Comparison of ENCODE assay signal across 8 cellular contexts in genomic region chr12:6383572-6384498, GRCh38. TPM values are rescaled to one million over a fixed set of nuclear protein-coding genes. Genes with fewer than 3 reads are reported as not detected.
A peak's percentile ranks its signal among the peaks of the same experiment; 100 is the strongest.
DNase-seq lines count a peak whose midpoint lies in the region; ATAC-seq and TF ChIP-seq lines count a peak whose summit lies in the region.

TSS of gene LTBR (plus strand) at chr12:6384162. CDS start at chr12:6384359, 197 bp downstream.

- H4K20me1 ChIP-seq in fibroblast of lung (ENCODE audit: control insufficient read depth, extremely low read depth, insufficient read depth, low read length) = no peaks in the 10 kb centered on the region

- no peaks in the 10 kb centered on the region for H3K9me3 Mint-ChIP-seq in CD14-positive monocyte
- no peaks in the 10 kb centered on the region for H3K9me3 Mint-ChIP-seq in activated B cell treated with CpG ODN at 0.5 μM for 24 hours
- no peaks in the 10 kb centered on the region for H3K9me3 Mint-ChIP-seq in CD4-positive, alpha-beta T cell

- H3K4me3 Mint-ChIP-seq in CD14-positive monocyte (peak within 1 kb of the TSS; percentile 88 to 95), activated B cell treated with CpG ODN at 0.5 μM for 24 hours (peak within 1 kb of the TSS; percentile 44)
- no peak within 1 kb of the TSS for H3K4me3 Mint-ChIP-seq in CD4-positive, alpha-beta T cell

- H3K36me3 Mint-ChIP-seq in CD14-positive monocyte = peaks cover 26 to 35% of the 10 kb centered on the region in 2 donors
- H3K36me3 Mint-ChIP-seq in activated B cell treated with CpG ODN at 0.5 μM for 24 hours (ENCODE audit: low read depth) = no peaks in the 10 kb centered on the region
- no peaks in the 10 kb centered on the region for H3K36me3 Mint-ChIP-seq in CD4-positive, alpha-beta T cell (ENCODE audit: low read depth)

- CTCF ChIA-PET in activated B cell treated with CpG ODN at 0.5 μM for 24 hours (lab: Charles Lee) = no interaction called here
- CTCF ChIA-PET in CD4-positive, alpha-beta T cell (lab: Charles Lee) = interaction anchor here (1.2 kb wide), 1 partner anchor 48 kb away, joined by 3 read pairs; no protein-coding TSS in a partner anchor

- H3K27me3 Mint-ChIP-seq in CD14-positive monocyte (ENCODE audit: low read depth in 3 of 3) = no peaks in the 10 kb centered on the region
- peaks cover 54% of the 10 kb centered on the region for H3K27me3 Mint-ChIP-seq in activated B cell treated with CpG ODN at 0.5 μM for 24 hours
- peaks cover 32% of the 10 kb centered on the region for H3K27me3 Mint-ChIP-seq in CD4-positive, alpha-beta T cell

- H3K36me3 ChIP-seq in fibroblast of lung (ENCODE audit: control insufficient read depth, insufficient read depth, low read length) = peaks cover 15% of the 10 kb centered on the region
- H3K36me3 ChIP-seq in urinary bladder (ENCODE audit: insufficient read depth) = peaks cover 3% of the 10 kb centered on the region

- TF ChIP-seq CTCF in CD14-positive monocyte (IDR thresholded peaks at IDR 0.05) (no peak), activated B cell treated with CpG ODN at 0.5 μM for 24 hours (IDR thresholded peaks at IDR 0.05) (no peak), fibroblast of lung (conservative IDR thresholded peaks at IDR 0.05 in 1 of 2, IDR thresholded peaks at IDR 0.05 in 1 of 2; ENCODE audit: low read depth in 1 of 2, low read length in 2 of 2) (no peak)
- no peak for TF ChIP-seq CTCF in CD4-positive, alpha-beta T cell (IDR thresholded peaks at IDR 0.05)

- H3K4me1 ChIP-seq in fibroblast of lung (ENCODE audit: control insufficient read depth, extremely low read depth, insufficient read depth, low read length) (peaks cover 19% of the 10 kb centered on the region), urinary bladder (ENCODE audit: insufficient read depth) (peaks cover 2% of the 10 kb centered on the region)

- peaks cover 19% of the 10 kb centered on the region for H3K79me2 ChIP-seq in fibroblast of lung (ENCODE audit: control insufficient read depth, insufficient read depth, low read length)

- peak within 1 kb of the TSS; percentile 94 for H3K9ac ChIP-seq in fibroblast of lung (ENCODE audit: insufficient read depth, low read length)

- POLR2A ChIA-PET in activated B cell treated with CpG ODN at 0.5 μM for 24 hours (lab: Charles Lee) = no interaction called here
- POLR2A ChIA-PET in CD4-positive, alpha-beta T cell (lab: Charles Lee) = no interaction called here

- DNase-seq in CD14-positive monocyte (ENCODE audit: low spot score) = peak; percentile 92
- peak; percentile 92 for DNase-seq in HuH-7 (ENCODE audit: low spot score)
- DNase-seq in activated B cell treated with CpG ODN at 0.5 μM for 24 hours = no peak
- DNase-seq in fibroblast of lung (ENCODE audit: low read depth in 2 of 2) = peak; percentile 82 to 95
- peak; percentile 93 for DNase-seq in myocyte (ENCODE audit: low read depth)
- no peak for DNase-seq in CD4-positive, alpha-beta T cell

- H3K27me3 ChIP-seq in fibroblast of lung (ENCODE audit: control insufficient read depth, insufficient read depth, low read length) = no peaks in the 10 kb centered on the region
- H3K27me3 ChIP-seq in CD4-positive, alpha-beta T cell (ENCODE audit: control insufficient read depth, insufficient read depth, low read length) = peaks cover 15% of the 10 kb centered on the region

- intact Hi-C loops in CD14-positive monocyte (cut with micrococcal nuclease) (loop anchor here in 1 of 2 donors (5.0 kb wide), 1 partner anchor 62 kb away; no protein-coding TSS in a partner anchor), activated B cell treated with CpG ODN at 0.5 μM for 24 hours (cut with micrococcal nuclease) (no loop called here)
- intact Hi-C loops in CD4-positive, alpha-beta T cell (cut with DNase I, micrococcal nuclease) = no loop called here

- H3K27ac ChIP-seq in fibroblast of lung (ENCODE audit: insufficient read depth, low read length) = peak within 1 kb of the TSS; percentile 93
- peak within 1 kb of the TSS; percentile 94 for H3K27ac ChIP-seq in urinary bladder (ENCODE audit: low read depth)
- H3K27ac ChIP-seq in CD4-positive, alpha-beta T cell (ENCODE audit: low read depth, low read length) = no peak within 1 kb of the TSS

- H3K4me3 ChIP-seq in fibroblast of lung (replicated peaks in 1 of 4; ENCODE audit: control extremely low read depth in 1 of 4, insufficient read depth in 1 of 4, low read depth in 3 of 4, low read length in 4 of 4) (peak within 1 kb of the TSS; percentile 81 to 92 (median 82)), urinary bladder (ENCODE audit: low read depth, low read length) (peak within 1 kb of the TSS; percentile 63)

- peak within 1 kb of the TSS; percentile 94 for H3K4me2 ChIP-seq in fibroblast of lung (ENCODE audit: extremely low read depth, insufficient read depth, low read length)

- ATAC-seq in activated B cell treated with CpG ODN at 0.5 μM for 24 hours (ENCODE audit: low read depth) = no peak
- no peak for ATAC-seq in CD4-positive, alpha-beta T cell (ENCODE audit: poor library complexity)
- no peak for ATAC-seq in HG03025 (IDR thresholded peaks at IDR 0.05; ENCODE audit: low FRiP score, unreplicated experiment)

- H3K9me3 ChIP-seq in fibroblast of lung (ENCODE audit: control insufficient read depth, insufficient read depth, low read depth, low read length) = no peaks in the 10 kb centered on the region
- H3K9me3 ChIP-seq in CD4-positive, alpha-beta T cell (ENCODE audit: control insufficient read depth, low read length) = no peaks in the 10 kb centered on the region

- H3K4me1 Mint-ChIP-seq in CD14-positive monocyte (peaks cover 88% of the 10 kb centered on the region), activated B cell treated with CpG ODN at 0.5 μM for 24 hours (peaks cover 8% of the 10 kb centered on the region)
- H3K4me1 Mint-ChIP-seq in CD4-positive, alpha-beta T cell (ENCODE audit: low read depth) = peaks cover 4% of the 10 kb centered on the region

- peak within 1 kb of the TSS; percentile 60 for H2AFZ ChIP-seq in fibroblast of lung (ENCODE audit: low read length)

- WGBS in urinary bladder = 4% methylated on average over 62 of the region's 62 CpGs

- H3K27ac Mint-ChIP-seq in CD14-positive monocyte (peak within 1 kb of the TSS; percentile 87 to 94 (median 91)), activated B cell treated with CpG ODN at 0.5 μM for 24 hours (no peak within 1 kb of the TSS)
- no peak within 1 kb of the TSS for H3K27ac Mint-ChIP-seq in CD4-positive, alpha-beta T cell

RNA-seq across cellular contexts. Expression of gene LTBR, which starts in this region (rescaled TPM):
- polyA plus RNA-seq in CD14-positive monocyte = 10 to 100 TPM; 56.4 to 60.6 TPM
- 0.33 TPM in 1 of 2 replicates, not detected in the other for total RNA-seq in activated B cell treated with CpG ODN at 0.5 μM for 24 hours
- total RNA-seq in fibroblast of lung = 60.6 and 78.4 TPM in 2 replicates
- polyA plus RNA-seq in fibroblast of lung = 45.8 and 55.7 TPM in 2 replicates
- polyA plus RNA-seq in fibroblast of lung (2012) = 81.9 and 99.1 TPM in 2 replicates
- 78.7 and 105 TPM in 2 replicates for polyA minus RNA-seq in fibroblast of lung (ENCODE audit: low replicate concordance)
- total RNA-seq in myocyte = 135 and 146 TPM in 2 replicates
- polyA plus RNA-seq in myocyte (2012) = 103 TPM
- total RNA-seq in urinary bladder = 29.6 TPM
- polyA plus RNA-seq in urinary bladder = 126 TPM
- under 1 TPM; 0.38 to 0.67 TPM for total RNA-seq in CD4-positive, alpha-beta T cell

Comparison
In these comparisons a context has a peak if more than half of its experiments do, and no peak if none do; other contexts are left out.
1. RNA of gene LTBR (total RNA-seq): 135 to 146 TPM in myocyte, 60.6 to 78.4 TPM in fibroblast of lung and 29.6 TPM in urinary bladder (single experiment); 0.38 to 0.67 TPM in CD4-positive, alpha-beta T cell and 0.33 TPM in activated B cell treated with CpG ODN at 0.5 μM for 24 hours; every median in the first group is over 10 times any median in the second.
2. DNase-seq: peak in CD14-positive monocyte (single experiment), HuH-7 (single experiment), fibroblast of lung (2 of 2) and myocyte (single experiment); none in activated B cell treated with CpG ODN at 0.5 μM for 24 hours (single experiment) and CD4-positive, alpha-beta T cell (0 of 10).
3. H3K27ac Mint-ChIP-seq: peak in CD14-positive monocyte (7 of 7); none in activated B cell treated with CpG ODN at 0.5 μM for 24 hours (single experiment) and CD4-positive, alpha-beta T cell (single experiment).